ENCODE assay signal across 15 cellular contexts in genomic region chr1:208781391-208782035, GRCh38.
DNase-seq lines count a peak whose midpoint lies in the region; ATAC-seq and TF ChIP-seq lines count a peak whose summit lies in the region.
"Had no signal": no experiment of that assay in that cellular context is flagged by ENCODE, and none has a peak within 500 bp of the region (broad histone marks: within the 10 kb centered on the region; RNA-seq: fewer than 3 reads in every experiment).

No MANE protein-coding gene starts in this region.

- no peak overlapping the region for H2AK5ac ChIP-seq in mesendoderm (ENCODE audit: low read length)

- no peaks in the 10 kb centered on the region for H3K4me1 Mint-ChIP-seq in activated T-cell treated with anti-CD3 and anti-CD28 coated beads, Interleukin-2, amount 50 U/mL, for 24 hours (ENCODE audit: low read depth)
- H3K4me1 Mint-ChIP-seq: activated B cell treated with CpG ODN at 0.5 μM for 24 hours had no signal

- H3K27ac Mint-ChIP-seq in activated T-cell treated with anti-CD3 and anti-CD28 coated beads, Interleukin-2, amount 50 U/mL, for 24 hours, result no peak overlapping the region
- H3K27ac Mint-ChIP-seq: activated B cell treated with CpG ODN at 0.5 μM for 24 hours; T-helper 1 cell treated with Interleukin-12 subunit alpha and Interleukin-12 subunit beta and Interleukin-4 antibody, amounts not matched to agents 30 μg/mL and 1 μg/mL, for 36 hours had no signal

- H4K5ac ChIP-seq in mesendoderm (ENCODE audit: low read length), result no peak overlapping the region

- no peak overlapping the region for H3K18ac ChIP-seq in mesendoderm (ENCODE audit: low read length)

- WGBS in mesendoderm (ENCODE audit: extremely low coverage, insufficient coverage, low lambda C conversion rate), result no CpG with 5 or more reads among the region's 3 CpGs

- H3K79me1 ChIP-seq in mesendoderm (ENCODE audit: low read length), result no peaks in the 10 kb centered on the region

- H3K4ac ChIP-seq in mesendoderm (ENCODE audit: low read depth, low read length), result no peak overlapping the region

- H3K36me3 Mint-ChIP-seq in activated T-cell treated with anti-CD3 and anti-CD28 coated beads, Interleukin-2, amount 50 U/mL, for 24 hours (ENCODE audit: low read depth), result no peaks in the 10 kb centered on the region

- no peak overlapping the region for H3K23ac ChIP-seq in mesendoderm (ENCODE audit: low read length)

- no peak overlapping the region for H3K9ac ChIP-seq in mesendoderm (ENCODE audit: low read length)

- ATAC-seq in activated CD4-positive, CD25-positive, alpha-beta regulatory T cell treated with anti-CD3 and anti-CD28 coated beads, Interleukin-2, amount 50 U/mL, for 24 hours, result no peak

- H3K9me3 Mint-ChIP-seq in activated T-cell treated with anti-CD3 and anti-CD28 coated beads, Interleukin-2, amount 50 U/mL, for 24 hours, result no peaks in the 10 kb centered on the region
- H3K9me3 Mint-ChIP-seq: activated B cell treated with CpG ODN at 0.5 μM for 24 hours; T-helper 1 cell treated with Interleukin-12 subunit alpha and Interleukin-12 subunit beta and Interleukin-4 antibody, amounts not matched to agents 30 μg/mL and 1 μg/mL, for 36 hours had no signal

- H3K79me2 ChIP-seq in mesendoderm (ENCODE audit: control insufficient read depth, insufficient read depth, low read length), result no peaks in the 10 kb centered on the region

- no peak overlapping the region for H3K4me2 ChIP-seq in mesendoderm (ENCODE audit: low read length)

- no peak overlapping the region for H2BK15ac ChIP-seq in mesendoderm (replicated peaks; ENCODE audit: low read depth)

- H3K56ac ChIP-seq in mesendoderm (ENCODE audit: low read length), result no peak overlapping the region

- peaks cover 9% of the 10 kb centered on the region for H3K4me1 ChIP-seq in mesendoderm (ENCODE audit: control insufficient read depth, low read depth, low read length)
- H3K4me1 ChIP-seq: vagina had no signal

- no peak overlapping the region for H4K8ac ChIP-seq in mesendoderm (ENCODE audit: low read depth, low read length)

- H3K36me3 ChIP-seq in H7 (replicated peaks; ENCODE audit: control insufficient read depth, insufficient read depth, low read length) (no peaks in the 10 kb centered on the region), mesendoderm (ENCODE audit: control insufficient read depth, insufficient read depth, low read length) (no peaks in the 10 kb centered on the region)
- H3K36me3 ChIP-seq: vagina had no signal

- no peak overlapping the region for H2BK5ac ChIP-seq in mesendoderm (ENCODE audit: low read length)

- DNase-seq in H7, result peak; percentile 15
- peak; percentile 72 for DNase-seq in NCI-H187 treated with DMSO at 0.1 percent for 48 hours (lab: John Stamatoyannopoulos, UW)
- peak; percentile 86 for DNase-seq in NCI-H748 treated with DMSO at 0.1 percent for 48 hours (lab: John Stamatoyannopoulos, UW)
- DNase-seq in mesendoderm, result peak; percentile 20
- no peak for DNase-seq in foreskin fibroblast
- DNase-seq in DMS114 treated with DMSO at 0.1 percent for 48 hours (lab: John Stamatoyannopoulos, UW; ENCODE audit: unreplicated experiment), result no peak
- DNase-seq in activated T-cell treated with anti-CD3 and anti-CD28 coated beads, Interleukin-2, amount 50 U/mL, for 24 hours, result no peak
- DNase-seq: activated B cell treated with CpG ODN at 0.5 μM for 24 hours, activated gamma-delta T cell, anterior cingulate cortex, Calu3, Kasumi-1 had no signal

- no peak overlapping the region for H3K27ac ChIP-seq in mesendoderm (ENCODE audit: low read depth, low read length)
- H3K27ac ChIP-seq: vagina had no signal

- no peak overlapping the region for H2BK120ac ChIP-seq in mesendoderm (ENCODE audit: low read depth, low read length)

- H3K4me3 Mint-ChIP-seq in activated T-cell treated with anti-CD3 and anti-CD28 coated beads, Interleukin-2, amount 50 U/mL, for 24 hours, result no peak overlapping the region
- H3K4me3 Mint-ChIP-seq: activated B cell treated with CpG ODN at 0.5 μM for 24 hours; T-helper 1 cell treated with Interleukin-12 subunit alpha and Interleukin-12 subunit beta and Interleukin-4 antibody, amounts not matched to agents 30 μg/mL and 1 μg/mL, for 36 hours had no signal

- TF ChIP-seq CTCF in foreskin fibroblast (IDR thresholded peaks at IDR 0.05; ENCODE audit: low read depth, low read length), result no peak

- H3K4me3 ChIP-seq in H7 (ENCODE audit: insufficient read depth, low read depth, low read length) (no peak overlapping the region), mesendoderm (ENCODE audit: low read length) (no peak overlapping the region), foreskin fibroblast (ENCODE audit: low read depth in 1 of 2, low read length in 2 of 2) (no peak overlapping the region)
- H3K4me3 ChIP-seq: vagina had no signal

- H3K27me3 ChIP-seq in H7 (ENCODE audit: control insufficient read depth, insufficient read depth, low read length) (no peaks in the 10 kb centered on the region; the same call in 1 of the 2 replicates), mesendoderm (ENCODE audit: insufficient read depth, low read length, poor library complexity) (no peaks in the 10 kb centered on the region)
- H3K27me3 ChIP-seq: vagina had no signal

- no peaks in the 10 kb centered on the region for H3K27me3 Mint-ChIP-seq in activated T-cell treated with anti-CD3 and anti-CD28 coated beads, Interleukin-2, amount 50 U/mL, for 24 hours

Comparison
In these comparisons a context has a peak if more than half of its experiments do, and no peak if none do; other contexts are left out.
1. DNase-seq: peak in H7 (single experiment), NCI-H187 treated with DMSO at 0.1 percent for 48 hours (single experiment), NCI-H748 treated with DMSO at 0.1 percent for 48 hours (single experiment) and mesendoderm (single experiment); none in foreskin fibroblast (0 of 2), DMS114 treated with DMSO at 0.1 percent for 48 hours (single experiment) and activated T-cell treated with anti-CD3 and anti-CD28 coated beads, Interleukin-2, amount 50 U/mL, for 24 hours (single experiment).